In genomic region chr14:75404843-75405242, GRCh38 we compare ENCODE assay signal across 14 cellular contexts. TPM values are rescaled to one million over a fixed set of nuclear protein-coding genes. Genes with fewer than 3 reads are reported as not detected.
DNase-seq lines count a peak whose midpoint lies in the region; ATAC-seq and TF ChIP-seq lines count a peak whose summit lies in the region.
"Had no signal": no experiment of that assay in that cellular context is flagged by ENCODE, and none has a peak within 500 bp of the region (broad histone marks: within the 10 kb centered on the region; RNA-seq: fewer than 3 reads in every experiment).

No MANE protein-coding gene starts in this region.

- TF ChIP-seq CTCF in epithelial cell of esophagus (IDR thresholded peaks at IDR 0.05; ENCODE audit: insufficient read depth, low read depth, low read length, missing control alignments) (no peak), upper lobe of right lung (IDR thresholded peaks at IDR 0.05) (no peak)

- H3K9me3 ChIP-seq in upper lobe of right lung, result no peaks in the 10 kb centered on the region
- H3K9me3 ChIP-seq: Caco-2 had no signal

- H3K27me3 ChIP-seq in upper lobe of right lung, result no peaks in the 10 kb centered on the region
- H3K27me3 ChIP-seq: BLaER1 had no signal

- intact Hi-C loops in upper lobe of right lung (cut with DNase I), result no loop called here

- H3K4me3 ChIP-seq in epithelial cell of esophagus (ENCODE audit: low read length), result no peak overlapping the region
- no peak overlapping the region for H3K4me3 ChIP-seq in upper lobe of right lung
- H3K4me3 ChIP-seq: BLaER1 had no signal

- peak; percentile 31 for DNase-seq in NCI-H510A treated with DMSO at 0.1 percent for 48 hours (lab: John Stamatoyannopoulos, UW)
- DNase-seq in NCI-H510A (lab: John Stamatoyannopoulos, UW), result no peak
- peak; percentile 27 for DNase-seq in epithelial cell of esophagus (ENCODE audit: low read depth)
- DNase-seq in upper lobe of right lung, result no peak
- no peak for DNase-seq in germinal center (ENCODE audit: low spot score)
- no peak for DNase-seq in NCI-H1694 treated with DMSO at 0.1 percent for 48 hours (lab: John Stamatoyannopoulos, UW)
- DNase-seq in NCI-H345 treated with DMSO at 0.1 percent for 48 hours (lab: John Stamatoyannopoulos, UW; ENCODE audit: unreplicated experiment), result no peak
- DNase-seq: 8988T; AML-193; Caco-2; CD8-positive, alpha-beta memory T cell had no signal

- H3K27ac ChIP-seq in upper lobe of right lung, result no peak overlapping the region
- H3K27ac ChIP-seq: BLaER1 had no signal

- no peak for TF ChIP-seq RAD21 in Ishikawa (IDR thresholded peaks at IDR 0.05; ENCODE audit: low read depth)

- H3K36me3 ChIP-seq in upper lobe of right lung, result no peaks in the 10 kb centered on the region
- H3K36me3 ChIP-seq: BLaER1 had no signal

- TF ChIP-seq EP300 in Ishikawa (IDR thresholded peaks at IDR 0.05; ENCODE audit: borderline replicate concordance), result no peak

- peaks cover 13% of the 10 kb centered on the region for H3K4me1 ChIP-seq in upper lobe of right lung
- H3K4me1 ChIP-seq: Caco-2 had no signal

- peak; percentile 64 for ATAC-seq in upper lobe of right lung
- ATAC-seq: HCT116 had no signal

TF ChIP-seq in Ishikawa, 13 proteins besides CTCF, POLR2A, EP300 and RAD21:
- TF ChIP-seq REST (IDR thresholded peaks at IDR 0.05; ENCODE audit: low read depth) (peak; percentile 60), NFIC (IDR thresholded peaks at IDR 0.05) (no peak)

RNA-seq across cellular contexts. Expression of gene JDP2, which starts 23.0 kb away (rescaled TPM):
- 58.0 TPM for total RNA-seq in upper lobe of right lung

Comparison
In these comparisons a context has a peak if more than half of its experiments do, and no peak if none do; other contexts are left out.
1. DNase-seq: peak in NCI-H510A treated with DMSO at 0.1 percent for 48 hours (single experiment) and epithelial cell of esophagus (single experiment); none in NCI-H510A (single experiment), upper lobe of right lung (single experiment), germinal center (single experiment), NCI-H1694 treated with DMSO at 0.1 percent for 48 hours (single experiment) and NCI-H345 treated with DMSO at 0.1 percent for 48 hours (single experiment).